20 cellular contexts compared by ENCODE assay signal in genomic region chr1:90204036-90204594, GRCh38.
DNase-seq lines count a peak whose midpoint lies in the region; ATAC-seq, FAIRE-seq and TF ChIP-seq lines count a peak whose summit lies in the region.
"Had no signal": no experiment of that assay in that cellular context is flagged by ENCODE, and none has a peak within 500 bp of the region (broad histone marks: within the 10 kb centered on the region; RNA-seq: fewer than 3 reads in every experiment).

No MANE protein-coding gene starts in this region.

- no peaks in the 10 kb centered on the region for H3K36me3 ChIP-seq in NT2/D1 (ENCODE audit: insufficient read depth, insufficient read length, low read length)
- H3K36me3 ChIP-seq in heart right ventricle = no peaks in the 10 kb centered on the region
- H3K36me3 ChIP-seq: SJCRH30 had no signal

- H3K9ac ChIP-seq in NT2/D1 (ENCODE audit: insufficient read length, low read depth) = no peak overlapping the region

- no peak for TF ChIP-seq CTCF in heart right ventricle (IDR thresholded peaks at IDR 0.05)

- TF ChIP-seq POLR2A in GM12892 (IDR thresholded peaks at IDR 0.05; ENCODE audit: low read depth, low read length) = no peak

- H3K27ac ChIP-seq in heart right ventricle = no peak overlapping the region
- H3K27ac ChIP-seq: HL-60, SJCRH30 had no signal

- H3K9me3 ChIP-seq in NT2/D1 (ENCODE audit: insufficient read depth, low read length) (no peaks in the 10 kb centered on the region), heart right ventricle (no peaks in the 10 kb centered on the region)
- H3K9me3 ChIP-seq: SJCRH30 had no signal

- WGBS in heart right ventricle, 2 donors = 83 to 91% methylated on average over 2 of the region's 2 CpGs

- peaks cover 6% of the 10 kb centered on the region for H3K4me1 ChIP-seq in NT2/D1 (ENCODE audit: insufficient read depth, insufficient read length)
- H3K4me1 ChIP-seq in heart right ventricle = no peaks in the 10 kb centered on the region
- H3K4me1 ChIP-seq: SJCRH30 had no signal

- no peak for FAIRE-seq in GM12892 (lab: Jason Lieb, UNC)
- FAIRE-seq: G401.6, GM18507 had no signal

- intact Hi-C loops in left colon (cut with DNase I, micrococcal nuclease) = no loop called here
- intact Hi-C loops in heart right ventricle (cut with DNase I) = no loop called here

- H3K27me3 ChIP-seq in NT2/D1 (ENCODE audit: insufficient read depth, insufficient read length) (no peaks in the 10 kb centered on the region), heart right ventricle (no peaks in the 10 kb centered on the region)
- H3K27me3 ChIP-seq: SJCRH30 had no signal

- ATAC-seq in left colon (peak; percentile 77), heart right ventricle (no peak)

- DNase-seq in NCI-H69 (lab: John Stamatoyannopoulos, UW) (peak; percentile 21), NT2/D1 (ENCODE audit: low read depth, low spot score) (peak; percentile 27), left colon (peak in 1 of 2 donors; percentile 24), pons (ENCODE audit: low spot score) (peak; percentile 6), heart right ventricle (no peak), HuH-7.5 (ENCODE audit: low spot score) (no peak), GM12892 (ENCODE audit: insufficient read length) (no peak)
- DNase-seq: CD4-positive, CD25-positive, alpha-beta regulatory T cell; GOT3; HCEC 1CT; KG1; NCI-H1105; NCI-H2081; NCI-H2171; NCI-H345; NCI-H524 treated with DMSO at 0.1 percent for 48 hours; SJCRH30 had no signal

- H3K4me3 ChIP-seq in NT2/D1 (ENCODE audit: insufficient read length, low read depth) = no peak overlapping the region
- no peak overlapping the region for H3K4me3 ChIP-seq in heart right ventricle
- H3K4me3 ChIP-seq: SJCRH30 had no signal

Comparison
In these comparisons a context has a peak if more than half of its experiments do, and no peak if none do; other contexts are left out.
1. DNase-seq: peak in NCI-H69 (single experiment), NT2/D1 (single experiment) and pons (single experiment); none in heart right ventricle (0 of 2), HuH-7.5 (single experiment) and GM12892 (single experiment).